Comparison of ENCODE assay signal across 8 cellular contexts in the genomic region with DNA sequence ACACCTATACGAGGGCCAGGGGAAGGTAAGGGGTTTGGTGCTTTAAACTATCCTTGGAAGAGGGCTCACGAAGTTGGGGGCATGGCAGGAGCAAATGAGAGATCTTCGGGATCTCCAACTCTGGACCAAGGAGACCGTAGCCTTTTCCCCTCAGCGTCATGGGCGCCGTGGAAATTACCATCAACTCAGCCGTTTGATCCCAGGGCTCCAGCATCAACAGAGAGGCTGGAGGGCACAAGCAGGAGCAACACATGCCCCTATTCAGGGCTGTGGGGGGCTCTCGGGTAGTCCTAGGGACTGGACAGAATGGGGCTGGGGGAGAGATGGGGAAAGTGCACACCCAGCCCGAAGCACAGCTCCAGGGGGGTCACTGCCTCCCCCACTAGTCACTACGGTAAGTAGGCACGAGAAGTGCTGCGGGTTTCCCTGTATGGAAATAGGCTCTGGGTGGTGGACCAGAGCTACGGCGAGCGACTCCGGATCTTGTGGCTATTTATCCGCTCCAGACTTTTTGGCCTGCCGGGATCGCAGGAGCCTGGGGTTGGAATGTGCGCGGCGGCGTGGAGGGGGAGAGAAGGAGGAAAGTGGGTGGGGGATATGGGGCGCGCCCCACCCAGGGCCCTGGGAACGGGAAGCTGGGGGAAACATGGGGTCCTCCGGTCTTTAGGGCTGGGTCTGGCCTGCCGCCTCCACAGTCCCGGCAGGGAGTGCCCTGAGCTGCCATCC. TPM values are rescaled to one million over a fixed set of nuclear protein-coding genes. Genes with fewer than 3 reads are reported as not detected.
DNase-seq lines count a peak whose midpoint lies in the region; ATAC-seq and TF ChIP-seq lines count a peak whose summit lies in the region.

No MANE protein-coding gene starts in this region.

- POLR2A ChIA-PET in WTC11 (lab: Charles Lee): interaction anchor here (0.5 to 1.5 kb wide), 9 partner anchors 13 to 477 kb away, joined by 3 to 9 read pairs (median 5); a partner anchor contains a TSS

- BruUV-seq in Calu3 (replicated peaks; lab: Mats Ljungman, UMichigan): no TSS peak

- peak overlapping the region; percentile 81 for H3K4me3 Mint-ChIP-seq in Calu3 (ENCODE audit: low read depth, unreplicated experiment)
- peak overlapping the region; percentile 89 for H3K4me3 Mint-ChIP-seq in WTC11
- no peak overlapping the region for H3K4me3 Mint-ChIP-seq in activated CD4-positive, alpha-beta T cell treated with anti-CD3 and anti-CD28 coated beads, Interleukin-2, amount 10 ng/mL, durations not matched to agents 24 days and 14 days

- H3K27me3 Mint-ChIP-seq in Calu3 (ENCODE audit: unreplicated experiment): no peaks in the 10 kb centered on the region
- H3K27me3 Mint-ChIP-seq in WTC11 (ENCODE audit: low read depth): peaks cover 5% of the 10 kb centered on the region
- H3K27me3 Mint-ChIP-seq in activated CD4-positive, alpha-beta T cell treated with anti-CD3 and anti-CD28 coated beads, Interleukin-2, amount 10 ng/mL, durations not matched to agents 24 days and 14 days: peaks cover 2% of the 10 kb centered on the region

- peaks cover 8% of the 10 kb centered on the region for H3K36me3 ChIP-seq in MG63

- CTCF ChIA-PET in Calu3 (lab: Charles Lee): interaction anchor here (0.6 to 0.9 kb wide), 5 partner anchors 13 to 151 kb away, joined by 3 to 7 read pairs (median 3); a partner anchor contains a TSS
- CTCF ChIA-PET in WTC11 (lab: Charles Lee): interaction anchor here (0.6 to 3.4 kb wide), 11 partner anchors 13 to 393 kb away, joined by 3 to 36 read pairs (median 4); a partner anchor contains a TSS

- peak overlapping the region; percentile 74 for H3K4me3 ChIP-seq in MG63

- H3K27me3 ChIP-seq in MG63: no peaks in the 10 kb centered on the region

- no peaks in the 10 kb centered on the region for H3K9me3 ChIP-seq in MG63

- H3K4me1 Mint-ChIP-seq in Calu3 (ENCODE audit: low read depth, unreplicated experiment) (peaks cover 24% of the 10 kb centered on the region), WTC11 (peaks cover 12% of the 10 kb centered on the region)
- H3K4me1 Mint-ChIP-seq in activated CD4-positive, alpha-beta T cell treated with anti-CD3 and anti-CD28 coated beads, Interleukin-2, amount 10 ng/mL, durations not matched to agents 24 days and 14 days: peaks cover 3% of the 10 kb centered on the region

- no peaks in the 10 kb centered on the region for H3K9me3 Mint-ChIP-seq in Calu3 (ENCODE audit: low read depth, unreplicated experiment)
- no peaks in the 10 kb centered on the region for H3K9me3 Mint-ChIP-seq in WTC11
- no peaks in the 10 kb centered on the region for H3K9me3 Mint-ChIP-seq in activated CD4-positive, alpha-beta T cell treated with anti-CD3 and anti-CD28 coated beads, Interleukin-2, amount 10 ng/mL, durations not matched to agents 24 days and 14 days

- H3K36me3 Mint-ChIP-seq in Calu3 (ENCODE audit: insufficient read depth, unreplicated experiment) (peaks cover 37% of the 10 kb centered on the region), WTC11 (no peaks in the 10 kb centered on the region)
- H3K36me3 Mint-ChIP-seq in activated CD4-positive, alpha-beta T cell treated with anti-CD3 and anti-CD28 coated beads, Interleukin-2, amount 10 ng/mL, durations not matched to agents 24 days and 14 days (ENCODE audit: low read depth): no peaks in the 10 kb centered on the region

- DNase-seq in Calu3 (peak; percentile 80), MG63 (peak; percentile 80), WTC11 (ENCODE audit: low spot score) (peak; percentile 81), head of caudate nucleus (peak; percentile 64 to 92 (median 82)), non-pigmented ciliary epithelial cell (ENCODE audit: low read depth) (peak; percentile 55)
- no peak for DNase-seq in activated CD4-positive, alpha-beta T cell treated with anti-CD3 and anti-CD28 coated beads, Interleukin-2, amount 10 ng/mL, durations not matched to agents 24 days and 14 days

- ATAC-seq in WTC11: peak; percentile 72
- no peak for ATAC-seq in HG02588 (IDR thresholded peaks at IDR 0.05; ENCODE audit: unreplicated experiment)
- no peak for ATAC-seq in HG03432 (IDR thresholded peaks at IDR 0.05; ENCODE audit: unreplicated experiment)

- H3K27ac Mint-ChIP-seq in Calu3 (ENCODE audit: unreplicated experiment) (peak overlapping the region; percentile 86), WTC11 (peak overlapping the region; percentile 89)
- H3K27ac Mint-ChIP-seq in activated CD4-positive, alpha-beta T cell treated with anti-CD3 and anti-CD28 coated beads, Interleukin-2, amount 10 ng/mL, durations not matched to agents 24 days and 14 days: no peak overlapping the region

- TF ChIP-seq CTCF in Calu3 (IDR thresholded peaks at IDR 0.05; ENCODE audit: unreplicated experiment): no peak
- TF ChIP-seq CTCF in WTC11 (IDR thresholded peaks at IDR 0.05): no peak

- intact Hi-C loops in Calu3 (cut with micrococcal nuclease; ENCODE audit: unreplicated experiment) (no loop called here), head of caudate nucleus (cut with DNase I) (no loop called here)
- intact Hi-C loops in activated CD4-positive, alpha-beta T cell treated with anti-CD3 and anti-CD28 coated beads, Interleukin-2, amount 10 ng/mL, durations not matched to agents 24 days and 14 days (cut with micrococcal nuclease): no loop called here

TF ChIP-seq in WTC11, 78 proteins besides CTCF, POLR2A, EP300 and RAD21 (continues in another document):
- TF ChIP-seq GABPB1 (CRISPR knock-in tag; IDR thresholded peaks at IDR 0.05) (no peak), CREM (CRISPR knock-in tag; IDR thresholded peaks at IDR 0.05) (no peak), SP1 (CRISPR knock-in tag; conservative IDR thresholded peaks at IDR 0.05) (peak; percentile 50), ZNF121 (CRISPR knock-in tag; IDR thresholded peaks at IDR 0.05) (no peak), HMGA2 (CRISPR knock-in tag; IDR thresholded peaks at IDR 0.05) (0 out of 2 replicates have a peak, but pooled peaks have one; percentile 7), ATF1 (CRISPR knock-in tag; IDR thresholded peaks at IDR 0.05) (no peak), TEAD4 (CRISPR knock-in tag; IDR thresholded peaks at IDR 0.05) (no peak), JUN (CRISPR knock-in tag; IDR thresholded peaks at IDR 0.05) (no peak)
- TF ChIP-seq, protein P1, sequence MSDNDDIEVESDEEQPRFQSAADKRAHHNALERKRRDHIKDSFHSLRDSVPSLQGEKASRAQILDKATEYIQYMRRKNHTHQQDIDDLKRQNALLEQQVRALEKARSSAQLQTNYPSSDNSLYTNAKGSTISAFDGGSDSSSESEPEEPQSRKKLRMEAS (CRISPR knock-in tag; IDR thresholded peaks at IDR 0.05): no peak
- TF ChIP-seq, protein P2, sequence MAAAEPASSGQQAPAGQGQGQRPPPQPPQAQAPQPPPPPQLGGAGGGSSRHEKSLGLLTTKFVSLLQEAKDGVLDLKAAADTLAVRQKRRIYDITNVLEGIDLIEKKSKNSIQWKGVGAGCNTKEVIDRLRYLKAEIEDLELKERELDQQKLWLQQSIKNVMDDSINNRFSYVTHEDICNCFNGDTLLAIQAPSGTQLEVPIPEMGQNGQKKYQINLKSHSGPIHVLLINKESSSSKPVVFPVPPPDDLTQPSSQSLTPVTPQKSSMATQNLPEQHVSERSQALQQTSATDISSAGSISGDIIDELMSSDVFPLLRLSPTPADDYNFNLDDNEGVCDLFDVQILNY (CRISPR knock-in tag; IDR thresholded peaks at IDR 0.05): peak; percentile 40; the same call in 1 of the 2 replicates
- TF ChIP-seq, protein P3, sequence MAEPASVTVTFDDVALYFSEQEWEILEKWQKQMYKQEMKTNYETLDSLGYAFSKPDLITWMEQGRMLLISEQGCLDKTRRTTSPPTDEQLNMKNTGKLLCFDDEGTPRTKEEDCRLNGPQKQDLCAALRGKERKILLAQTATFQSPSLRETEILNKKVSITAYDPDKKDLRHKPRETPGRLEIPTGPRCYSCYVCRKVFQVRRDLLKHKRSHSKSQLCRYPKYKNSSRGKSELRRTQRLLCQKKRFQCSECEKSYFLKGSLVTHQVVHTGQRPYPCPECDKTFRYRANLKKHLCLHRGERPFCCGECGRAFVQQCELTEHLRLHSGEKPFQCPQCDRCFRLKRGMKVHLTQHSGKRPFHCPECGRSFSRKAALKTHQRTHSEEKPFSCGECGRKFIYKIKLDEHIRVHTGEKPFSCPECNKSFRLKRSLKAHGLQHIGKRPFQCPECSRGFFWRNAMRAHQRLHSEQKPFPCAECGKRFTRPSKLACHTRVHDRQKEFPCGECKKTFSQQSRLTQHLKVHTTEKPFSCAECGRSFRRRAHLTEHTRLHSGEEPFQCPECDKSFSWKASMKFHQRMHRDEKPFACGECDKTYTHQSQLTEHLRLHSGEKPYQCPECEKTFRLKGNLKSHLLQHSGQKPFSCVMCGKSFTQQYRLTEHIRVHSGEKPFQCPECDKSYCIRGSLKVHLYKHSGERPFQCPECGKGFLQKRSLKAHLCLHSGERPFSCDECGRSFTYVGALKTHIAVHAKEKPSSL (CRISPR knock-in tag; conservative IDR thresholded peaks at IDR 0.05): no peak

RNA-seq across cellular contexts. Expression of a gene that starts 0.5 kb away (rescaled TPM):
- 288 and 316 TPM in 2 replicates for total RNA-seq in Calu3 (2022)
- total RNA-seq in MG63 (2014; rRNA removed; shearing (Covaris generic); ENCODE audit: low replicate concordance): 32.7 and 99.4 TPM in 2 replicates
- 118 to 134 TPM (median 130 TPM) in 3 replicates for total RNA-seq in WTC11 (2021)
- total RNA-seq in activated CD4-positive, alpha-beta T cell treated with anti-CD3 and anti-CD28 coated beads, Interleukin-2, amount 10 ng/mL, durations not matched to agents 24 days and 14 days: not detected in 2 replicates

RNA-seq across cellular contexts. Expression of a gene that starts 12.8 kb away (rescaled TPM):
- total RNA-seq in Calu3 (2022): 44.3 and 51.0 TPM in 2 replicates
- 31.5 and 120 TPM in 2 replicates for total RNA-seq in MG63 (2014; rRNA removed; shearing (Covaris generic); ENCODE audit: low replicate concordance)
- 72.4 to 75.8 TPM (median 73.3 TPM) in 3 replicates for total RNA-seq in WTC11 (2021)
- 57.2 and 64.9 TPM in 2 replicates for total RNA-seq in activated CD4-positive, alpha-beta T cell treated with anti-CD3 and anti-CD28 coated beads, Interleukin-2, amount 10 ng/mL, durations not matched to agents 24 days and 14 days

RNA-seq across cellular contexts. Expression of a gene that starts 28.8 kb away (rescaled TPM):
- total RNA-seq in Calu3 (2022) (179 and 248 TPM in 2 replicates), WTC11 (2021) (405 to 471 TPM (median 433 TPM) in 3 replicates)
- total RNA-seq in MG63 (2014; rRNA removed; shearing (Covaris generic); ENCODE audit: low replicate concordance): 97.3 and 152 TPM in 2 replicates
- total RNA-seq in activated CD4-positive, alpha-beta T cell treated with anti-CD3 and anti-CD28 coated beads, Interleukin-2, amount 10 ng/mL, durations not matched to agents 24 days and 14 days: 188 and 192 TPM in 2 replicates

RNA-seq across cellular contexts. Expression of a gene that starts 32.7 kb away (rescaled TPM):
- total RNA-seq in Calu3 (2022) (19.2 and 20.2 TPM in 2 replicates), WTC11 (2021) (29.8 to 32.0 TPM (median 29.8 TPM) in 3 replicates)
- total RNA-seq in MG63 (2014; rRNA removed; shearing (Covaris generic); ENCODE audit: low replicate concordance): 36.4 and 39.6 TPM in 2 replicates
- 25.7 and 26.7 TPM in 2 replicates for total RNA-seq in activated CD4-positive, alpha-beta T cell treated with anti-CD3 and anti-CD28 coated beads, Interleukin-2, amount 10 ng/mL, durations not matched to agents 24 days and 14 days

RNA-seq across cellular contexts. Expression of a gene that starts 38.0 kb away (rescaled TPM):
- total RNA-seq in Calu3 (2022) (5.4 and 7.1 TPM in 2 replicates), WTC11 (2021) (13.5 to 21.5 TPM (median 16.1 TPM) in 3 replicates)
- total RNA-seq in MG63 (2014; rRNA removed; shearing (Covaris generic); ENCODE audit: low replicate concordance): 7.6 and 8.8 TPM in 2 replicates
- 1.5 and 2.3 TPM in 2 replicates for total RNA-seq in activated CD4-positive, alpha-beta T cell treated with anti-CD3 and anti-CD28 coated beads, Interleukin-2, amount 10 ng/mL, durations not matched to agents 24 days and 14 days

Comparison
In these comparisons a context has a peak if more than half of its experiments do, and no peak if none do; other contexts are left out.
1. RNA of a gene that starts 0.5 kb away (total RNA-seq): 288 to 316 TPM in Calu3, 118 to 134 TPM in WTC11 and 32.7 to 99.4 TPM in MG63; not detected in activated CD4-positive, alpha-beta T cell treated with anti-CD3 and anti-CD28 coated beads, Interleukin-2, amount 10 ng/mL, durations not matched to agents 24 days and 14 days; every median in the first group is over 10 times any median in the second.